8 cellular contexts compared by ENCODE assay signal in the genomic region with DNA sequence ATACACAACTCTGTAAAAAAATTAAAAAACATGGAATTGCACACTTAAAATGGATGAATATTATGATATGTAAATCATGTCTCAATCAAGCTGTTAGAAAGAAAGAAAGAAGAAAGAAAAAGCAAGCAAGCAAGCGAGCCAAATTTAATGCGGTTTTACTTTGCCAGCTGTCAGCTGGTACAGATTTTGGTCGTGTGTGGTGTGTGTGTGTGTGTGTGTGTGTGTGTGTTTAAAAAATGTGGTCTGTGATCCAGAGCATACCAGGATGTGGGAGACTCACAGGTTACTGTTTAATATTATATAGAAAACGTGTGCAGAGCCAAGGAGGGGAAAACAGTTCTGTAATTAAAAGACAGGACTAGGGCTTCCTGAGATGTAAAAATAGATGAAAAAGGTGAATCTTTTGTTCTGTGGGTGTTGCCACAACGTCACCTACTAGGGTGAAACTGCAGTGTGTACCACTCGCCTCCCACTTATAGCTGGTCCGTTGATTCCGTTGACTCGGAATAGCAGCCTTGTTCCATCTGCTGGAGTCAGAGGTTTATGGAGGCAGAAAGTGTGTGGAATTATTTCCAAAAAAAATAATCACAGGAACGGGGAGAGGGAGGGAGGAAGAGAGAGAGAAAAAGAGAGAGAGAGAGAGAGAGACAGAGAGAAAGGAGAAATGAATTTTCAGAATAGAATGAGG.
A peak's percentile ranks its signal among the peaks of the same experiment; 100 is the strongest.
DNase-seq lines count a peak whose midpoint lies in the region; ATAC-seq lines count a peak whose summit lies in the region.

No MANE protein-coding gene starts in this region.

- peaks cover 50% of the 10 kb centered on the region for H3K4me1 Mint-ChIP-seq in activated naive CD8-positive, alpha-beta T cell treated with anti-CD3 and anti-CD28 coated beads for 36 hours
- H3K4me1 Mint-ChIP-seq in naive thymus-derived CD8-positive, alpha-beta T cell, result peaks cover 26 to 62% (median 55%) of the 10 kb centered on the region in 4 donors

- H3K27ac Mint-ChIP-seq in activated naive CD8-positive, alpha-beta T cell treated with anti-CD3 and anti-CD28 coated beads for 36 hours, result peak overlapping the region; percentile 97
- peak overlapping the region; percentile 96 to 99 (median 98) for H3K27ac Mint-ChIP-seq in naive thymus-derived CD8-positive, alpha-beta T cell

- H3K9me3 Mint-ChIP-seq in activated naive CD8-positive, alpha-beta T cell treated with anti-CD3 and anti-CD28 coated beads for 36 hours, result no peaks in the 10 kb centered on the region
- no peaks in the 10 kb centered on the region for H3K9me3 Mint-ChIP-seq in naive thymus-derived CD8-positive, alpha-beta T cell

- H3K36me3 Mint-ChIP-seq in activated naive CD8-positive, alpha-beta T cell treated with anti-CD3 and anti-CD28 coated beads for 36 hours, result no peaks in the 10 kb centered on the region
- H3K36me3 Mint-ChIP-seq in naive thymus-derived CD8-positive, alpha-beta T cell, result no peaks in the 10 kb centered on the region

- H3K4me3 Mint-ChIP-seq in activated naive CD8-positive, alpha-beta T cell treated with anti-CD3 and anti-CD28 coated beads for 36 hours, result peak overlapping the region; percentile 81
- H3K4me3 Mint-ChIP-seq in naive thymus-derived CD8-positive, alpha-beta T cell, result peak overlapping the region; percentile 82 to 93 (median 90)

- peak; percentile 59 for DNase-seq in activated gamma-delta T cell treated with Interleukin-2 at 50 U/mL for 16 hours
- DNase-seq in activated gamma-delta T cell (lab: John Stamatoyannopoulos, UW), result no peak
- peak; percentile 39 for DNase-seq in NCI-H1694 treated with DMSO at 0.1 percent for 48 hours (lab: John Stamatoyannopoulos, UW)
- peak; percentile 49 for DNase-seq in activated naive CD8-positive, alpha-beta T cell treated with anti-CD3 and anti-CD28 coated beads for 36 hours
- peak in 9 of 10 donors; percentile 17 to 85 (median 68) for DNase-seq in naive thymus-derived CD8-positive, alpha-beta T cell
- DNase-seq in cortex of kidney (lab: John Stamatoyannopoulos, UW), result no peak
- no peak for DNase-seq in NCI-H146 (lab: John Stamatoyannopoulos, UW)

- ATAC-seq in naive thymus-derived CD8-positive, alpha-beta T cell, result peak; percentile 69 to 71
- ATAC-seq in GM18867 (IDR thresholded peaks at IDR 0.05; ENCODE audit: unreplicated experiment), result no peak

- POLR2A ChIA-PET in naive thymus-derived CD8-positive, alpha-beta T cell (lab: Charles Lee), result interaction anchor here (0.6 to 3.8 kb wide), 33 partner anchors 8 to 335 kb away, joined by 3 to 43 read pairs (median 4); a partner anchor contains a TSS

- H3K27me3 Mint-ChIP-seq in activated naive CD8-positive, alpha-beta T cell treated with anti-CD3 and anti-CD28 coated beads for 36 hours, result no peaks in the 10 kb centered on the region
- peaks cover 0 to 2% (median 0%) of the 10 kb centered on the region in 5 donors for H3K27me3 Mint-ChIP-seq in naive thymus-derived CD8-positive, alpha-beta T cell

Comparison
In these comparisons a context has a peak if more than half of its experiments do, and no peak if none do; other contexts are left out.
1. DNase-seq: peak in activated gamma-delta T cell treated with Interleukin-2 at 50 U/mL for 16 hours (single experiment), NCI-H1694 treated with DMSO at 0.1 percent for 48 hours (single experiment), activated naive CD8-positive, alpha-beta T cell treated with anti-CD3 and anti-CD28 coated beads for 36 hours (single experiment) and naive thymus-derived CD8-positive, alpha-beta T cell (9 of 10); none in activated gamma-delta T cell (single experiment), cortex of kidney (single experiment) and NCI-H146 (single experiment).